ENCODE assay signal across 8 cellular contexts in genomic region chr5:36152324-36153298, GRCh38. TPM values are rescaled to one million over a fixed set of nuclear protein-coding genes. Genes with fewer than 3 reads are reported as not detected.
DNase-seq lines count a peak whose midpoint lies in the region; ATAC-seq and TF ChIP-seq lines count a peak whose summit lies in the region.

No MANE protein-coding gene starts in this region.

- no peaks in the 10 kb centered on the region for H3K9me3 Mint-ChIP-seq in T-helper 1 cell treated with Interleukin-12 subunit alpha and Interleukin-12 subunit beta and Interleukin-4 antibody, amounts not matched to agents 30 μg/mL and 1 μg/mL, for 36 hours

- H3K4me1 Mint-ChIP-seq in T-helper 1 cell treated with Interleukin-12 subunit alpha and Interleukin-12 subunit beta and Interleukin-4 antibody, amounts not matched to agents 30 μg/mL and 1 μg/mL, for 36 hours (ENCODE audit: low read depth), result peaks cover 37% of the 10 kb centered on the region
- peaks cover 32% of the 10 kb centered on the region for H3K4me1 Mint-ChIP-seq in T-helper 17 cell

- H3K27me3 Mint-ChIP-seq in T-helper 1 cell treated with Interleukin-12 subunit alpha and Interleukin-12 subunit beta and Interleukin-4 antibody, amounts not matched to agents 30 μg/mL and 1 μg/mL, for 36 hours (ENCODE audit: low read depth), result no peaks in the 10 kb centered on the region
- H3K27me3 Mint-ChIP-seq in T-helper 17 cell, result no peaks in the 10 kb centered on the region

- DNase-seq in T-helper 1 cell, result no peak
- no peak for DNase-seq in T-helper 17 cell
- DNase-seq in fibroblast of mammary gland (ENCODE audit: low read depth), result peak; percentile 28
- no peak for DNase-seq in occipital lobe (lab: John Stamatoyannopoulos, UW)

- H3K36me3 ChIP-seq in neutrophil, result no peaks in the 10 kb centered on the region

- H3K4me3 ChIP-seq in fibroblast of mammary gland (ENCODE audit: control insufficient read depth, low read depth, low read length), result peak overlapping the region; percentile 80
- peak overlapping the region; percentile 93 to 99 for H3K4me3 ChIP-seq in neutrophil (ENCODE audit: low read depth in 1 of 2, low read length in 1 of 2)

- ATAC-seq in HG02973 (IDR thresholded peaks at IDR 0.05; ENCODE audit: unreplicated experiment) (peak; percentile 2), T-helper 17 cell (no peak), HG03457 (IDR thresholded peaks at IDR 0.05; ENCODE audit: unreplicated experiment) (no peak)

- TF ChIP-seq CTCF in fibroblast of mammary gland (conservative IDR thresholded peaks at IDR 0.05; ENCODE audit: control insufficient read depth, insufficient read depth, low read depth, low read length), result no peak
- no peak for TF ChIP-seq CTCF in neutrophil (IDR thresholded peaks at IDR 0.05)

- H3K27ac Mint-ChIP-seq in T-helper 1 cell treated with Interleukin-12 subunit alpha and Interleukin-12 subunit beta and Interleukin-4 antibody, amounts not matched to agents 30 μg/mL and 1 μg/mL, for 36 hours, result peak overlapping the region; percentile 92
- peak overlapping the region; percentile 90 for H3K27ac Mint-ChIP-seq in T-helper 17 cell

- H3K9me3 ChIP-seq in T-helper 17 cell (ENCODE audit: control insufficient read depth, low read length, poor library complexity, severe bottlenecking), result no peaks in the 10 kb centered on the region
- no peaks in the 10 kb centered on the region for H3K9me3 ChIP-seq in neutrophil

- peak overlapping the region; percentile 85 for H3K27ac ChIP-seq in neutrophil

- peaks cover 25 to 30% of the 10 kb centered on the region in 2 experiments for H3K4me1 ChIP-seq in neutrophil (ENCODE audit: control insufficient read depth in 1 of 2, insufficient read depth in 1 of 2, low read depth in 1 of 2, low read length in 1 of 2)

- H3K27me3 ChIP-seq in neutrophil, result no peaks in the 10 kb centered on the region

- H3K4me3 Mint-ChIP-seq in T-helper 1 cell treated with Interleukin-12 subunit alpha and Interleukin-12 subunit beta and Interleukin-4 antibody, amounts not matched to agents 30 μg/mL and 1 μg/mL, for 36 hours, result peak overlapping the region; percentile 94
- H3K4me3 Mint-ChIP-seq in T-helper 17 cell, result peak overlapping the region; percentile 96

- peaks cover 31% of the 10 kb centered on the region for H3K36me3 Mint-ChIP-seq in T-helper 1 cell treated with Interleukin-12 subunit alpha and Interleukin-12 subunit beta and Interleukin-4 antibody, amounts not matched to agents 30 μg/mL and 1 μg/mL, for 36 hours (ENCODE audit: low read depth)
- peaks cover 7% of the 10 kb centered on the region for H3K36me3 Mint-ChIP-seq in T-helper 17 cell (ENCODE audit: low read depth)

RNA-seq across cellular contexts. Expression of gene SKP2, which starts 0.7 kb away (rescaled TPM):
- total RNA-seq in T-helper 17 cell (10 to 100 TPM; 10.4 to 10.8 TPM), occipital lobe (19.8 TPM)

RNA-seq across cellular contexts. Expression of gene LMBRD2, which starts 0.9 kb away (rescaled TPM):
- 10 to 100 TPM in 1 of 2 donors, 1 to 10 TPM in 1; 5.9 to 10.7 TPM for total RNA-seq in T-helper 17 cell
- 85.8 TPM for total RNA-seq in occipital lobe
